In the genomic region with DNA sequence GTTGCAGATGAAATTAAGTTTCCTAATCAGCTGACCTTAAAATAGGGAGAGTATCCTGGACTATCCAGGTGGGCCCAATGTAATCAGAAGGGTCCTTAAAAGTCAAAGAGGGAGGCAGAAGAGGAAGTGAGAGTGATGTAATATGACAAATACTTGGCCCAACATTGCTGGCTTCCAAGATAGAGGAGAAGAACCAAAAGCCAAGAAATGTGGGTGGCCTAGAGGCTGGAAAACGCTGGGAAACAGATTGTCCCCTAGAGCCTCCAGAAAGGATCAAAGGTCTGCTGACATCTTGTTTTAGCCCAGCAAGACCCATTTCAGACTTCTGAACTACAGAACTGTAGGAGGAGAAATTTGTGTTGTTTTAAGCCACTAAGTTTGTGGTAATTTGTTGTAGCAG, we compare ENCODE assay signal across 25 cellular contexts.
"Had no signal": no experiment of that assay in that cellular context is flagged by ENCODE, and none has a peak within 500 bp of the region (broad histone marks: within the 10 kb centered on the region; RNA-seq: fewer than 3 reads in every experiment).

No MANE protein-coding gene starts in this region.

- H3K4me1 ChIP-seq: adrenal gland, breast epithelium had no signal

- H3K4me3 ChIP-seq: adrenal gland, breast epithelium had no signal

- DNase-seq: activated CD4-positive, alpha-beta memory T cell treated with anti-CD3 and anti-CD28 coated beads, Interleukin-2, amount 10 ng/mL, durations not matched to agents 7 days and 5 days; activated CD4-positive, alpha-beta T cell treated with anti-CD3 and anti-CD28 coated beads for 36 hours; activated CD4-positive, alpha-beta T cell treated with anti-CD3 and anti-CD28 coated beads, Interleukin-2, amount 50 U/mL, for 1 hour; activated gamma-delta T cell; activated naive CD4-positive, alpha-beta T cell treated with anti-CD3 and anti-CD28 coated beads, Interleukin-2, amount 50 U/mL, for 16 hours; activated naive CD8-positive, alpha-beta T cell treated with anti-CD3 and anti-CD28 coated beads, Interleukin-2, amount 10 ng/mL, durations not matched to agents 7 days and 5 days; activated T-cell treated with anti-CD3 and anti-CD28 coated beads for 4 hours; activated T-cell treated with anti-CD3 and anti-CD28 coated beads, Interleukin-2, amount 50 U/mL, for 48 hours; adrenal gland; anterior cingulate cortex; central memory CD4-positive, alpha-beta T cell; KG1; NCI-H1105 treated with DMSO at 0.1 percent for 48 hours; NCI-H1436 treated with DMSO at 0.1 percent for 48 hours; NCI-H187; NCI-H2081; NCI-H524; PC-3; SIG-M5; T-cell; T-helper 2 cell; T1000 had no signal

- H3K36me3 ChIP-seq: adrenal gland, breast epithelium had no signal

- ATAC-seq: activated CD4-positive, alpha-beta T cell treated with anti-CD3 and anti-CD28 coated beads for 36 hours; activated T-helper 17 cell treated with anti-CD3 and anti-CD28 coated beads, Interleukin-2, amount 50 U/mL, for 72 hours; PC-3; T-cell had no signal

- H3K9me3 ChIP-seq: adrenal gland, breast epithelium had no signal

- H3K27me3 ChIP-seq: adrenal gland, breast epithelium had no signal

- H3K27ac ChIP-seq: adrenal gland, breast epithelium, VCaP had no signal
